1 cellular context compared by ENCODE assay signal in the genomic region with DNA sequence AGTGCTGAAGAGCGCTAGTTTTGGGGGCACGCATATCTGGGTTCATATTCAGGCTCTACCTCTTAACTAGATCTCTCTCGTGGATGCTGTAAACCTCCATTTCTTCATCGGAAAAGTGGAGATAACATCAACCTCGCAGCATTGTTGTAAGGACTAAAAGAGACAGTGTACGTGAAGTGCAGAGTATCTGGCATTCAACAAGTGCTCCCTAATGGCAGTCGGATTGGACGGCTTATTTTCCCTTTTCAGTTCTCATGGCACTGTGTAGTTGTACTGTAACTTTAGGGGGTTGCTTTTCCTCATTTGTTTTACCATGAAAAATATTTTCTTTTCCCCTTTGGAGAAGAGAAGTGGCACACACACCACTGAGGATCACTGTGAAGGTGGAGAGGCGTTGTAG.
"Had no signal": no experiment of that assay in that cellular context is flagged by ENCODE, and none has a peak within 500 bp of the region (broad histone marks: within the 10 kb centered on the region; RNA-seq: fewer than 3 reads in every experiment).

No MANE protein-coding gene starts in this region.

- H3K4me3 ChIP-seq: GM12878 had no signal

- ATAC-seq: GM12878 had no signal
